Comparison of ENCODE assay signal across 16 cellular contexts in genomic region chr11:23924226-23924625, GRCh38.
"Had no signal": no experiment of that assay in that cellular context is flagged by ENCODE, and none has a peak within 500 bp of the region (broad histone marks: within the 10 kb centered on the region; RNA-seq: fewer than 3 reads in every experiment).

No MANE protein-coding gene starts in this region.

- H3K36me3 ChIP-seq: esophagus muscularis mucosa, gastrocnemius medialis, heart right ventricle, neutrophil, suprapubic skin, thyroid gland had no signal

- H3K27ac ChIP-seq: epithelial cell of prostate, esophagus muscularis mucosa, gastrocnemius medialis, heart right ventricle, neutrophil, suprapubic skin, thyroid gland had no signal

- H3K4me1 ChIP-seq: esophagus muscularis mucosa, gastrocnemius medialis, heart right ventricle, suprapubic skin, thyroid gland had no signal

- ATAC-seq: effector memory CD8-positive, alpha-beta T cell; gastrocnemius medialis; heart right ventricle; naive thymus-derived CD4-positive, alpha-beta T cell; right cardiac atrium; stimulated activated naive CD8-positive, alpha-beta T cell treated with anti-CD3 and anti-CD28 coated beads, Interleukin-15, Interleukin-2, amounts not matched to agents 100 U/mL and 50 U/mL, for 24 hours had no signal

- H3K27me3 ChIP-seq: esophagus muscularis mucosa, gastrocnemius medialis, heart right ventricle, neutrophil, suprapubic skin, thyroid gland had no signal

- DNase-seq: effector memory CD8-positive, alpha-beta T cell; gastrocnemius medialis; heart right ventricle; hypothalamus; naive thymus-derived CD4-positive, alpha-beta T cell; nephron progenitor cell; posterior cingulate gyrus; right cardiac atrium; small intestine; stimulated activated CD4-positive, alpha-beta T cell treated with anti-CD3 and anti-CD28 coated beads, Interleukin-12 subunit alpha, Interleukin-12 subunit beta, amount 100 ng/mL, for 4 hours; stimulated activated naive CD8-positive, alpha-beta T cell treated with anti-CD3 and anti-CD28 coated beads, Interleukin-15, Interleukin-2, amounts not matched to agents 100 U/mL and 50 U/mL, for 24 hours; thyroid gland had no signal

- H3K4me3 ChIP-seq: esophagus muscularis mucosa, gastrocnemius medialis, heart right ventricle, suprapubic skin, thyroid gland had no signal

- H3K9me3 ChIP-seq: esophagus muscularis mucosa, gastrocnemius medialis, heart right ventricle, neutrophil, suprapubic skin, thyroid gland had no signal
